In the genomic region with DNA sequence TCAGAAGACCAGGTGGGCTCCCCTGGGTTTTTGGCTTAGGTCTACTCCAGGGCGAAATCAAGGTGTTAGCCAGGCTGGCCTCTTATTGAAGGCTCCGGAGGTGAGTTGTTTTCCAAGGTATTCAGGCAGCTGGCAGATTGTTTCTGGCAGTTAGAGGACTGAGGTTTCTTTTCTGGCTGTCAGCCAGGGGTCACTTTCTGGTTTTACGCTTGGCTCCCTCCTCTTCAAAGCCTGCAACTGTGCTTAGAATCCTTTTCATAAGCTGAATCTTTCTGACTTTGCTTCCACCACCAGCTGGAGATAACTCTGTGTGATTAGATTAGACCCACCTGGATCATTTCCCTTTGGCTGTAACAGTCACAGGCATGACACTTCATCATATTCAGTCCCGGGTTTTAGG, we compare ENCODE assay signal across 10 cellular contexts. TPM values are rescaled to one million over a fixed set of nuclear protein-coding genes. Genes with fewer than 3 reads are reported as not detected.
DNase-seq lines count a peak whose midpoint lies in the region; ATAC-seq, FAIRE-seq and TF ChIP-seq lines count a peak whose summit lies in the region.
"Had no signal": no experiment of that assay in that cellular context is flagged by ENCODE, and none has a peak within 500 bp of the region (broad histone marks: within the 10 kb centered on the region; RNA-seq: fewer than 3 reads in every experiment).

No MANE protein-coding gene starts in this region.

- intact Hi-C loops in GM12878 (cut with micrococcal nuclease; ENCODE audit: unreplicated experiment) (no loop called here), sciatic nerve (cut with DNase I) (no loop called here)

- RAD21 ChIA-PET in GM12878 (lab: Charles Lee; ENCODE audit: unreplicated experiment) = no interaction called here

- no peaks in the 10 kb centered on the region for H3K36me3 Mint-ChIP-seq in glutamatergic neuron (ENCODE audit: unreplicated experiment)

- no peak overlapping the region for H3K4me3 Mint-ChIP-seq in glutamatergic neuron (ENCODE audit: unreplicated experiment)

- CTCF ChIA-PET in GM12878 (lab: Yijun Ruan, JAX) = interaction anchor here (0.6 to 1.8 kb wide), 4 partner anchors 9 to 1872 kb away, joined by 3 to 5 read pairs (median 3); no protein-coding TSS in a partner anchor

- ATAC-seq in GM21723 (IDR thresholded peaks at IDR 0.05; ENCODE audit: unreplicated experiment) (peak; percentile 45), GM12878 (peak; percentile 63), sciatic nerve (no peak), HG03097 (IDR thresholded peaks at IDR 0.05; ENCODE audit: low FRiP score, unreplicated experiment) (no peak)

- no peak overlapping the region for H3K4me3 ChIP-seq in GM12878
- H3K4me3 ChIP-seq: skin epidermis had no signal

- H3K4me1 Mint-ChIP-seq in glutamatergic neuron (ENCODE audit: low read depth, unreplicated experiment) = no peaks in the 10 kb centered on the region

- H3K4me2 ChIP-seq in GM12878 (ENCODE audit: control insufficient read depth, insufficient read depth) = no peak overlapping the region

- H3K27me3 ChIP-seq in GM12878 (replicated peaks in 1 of 2; ENCODE audit: control insufficient read depth in 2 of 2, insufficient read depth in 2 of 2, low read length in 1 of 2) = no peaks in the 10 kb centered on the region

- H3K9me3 Mint-ChIP-seq in glutamatergic neuron (ENCODE audit: unreplicated experiment) = no peaks in the 10 kb centered on the region

- no peaks in the 10 kb centered on the region for H3K9me3 ChIP-seq in GM12878 (replicated peaks; ENCODE audit: control insufficient read depth, insufficient read depth, low read length)

- H3K4me1 ChIP-seq in GM12878 (ENCODE audit: control insufficient read depth, insufficient read depth, low read length) = peaks cover 10% of the 10 kb centered on the region

- SMC1A ChIA-PET in GM12878 (lab: Charles Lee; ENCODE audit: uncharacterized antibody, unreplicated experiment) = interaction anchor here (0.7 to 1.6 kb wide), 4 partner anchors 8 to 617 kb away, joined by 3 to 7 read pairs (median 4); partner anchors contain the start of gene RFK

- no peak for TF ChIP-seq EP300 in GM12878 (IDR thresholded peaks at IDR 0.05; ENCODE audit: borderline replicate concordance in 1 of 2, control insufficient read depth in 1 of 2, low read depth in 2 of 2, low read length in 2 of 2)

- no peaks in the 10 kb centered on the region for H3K79me2 ChIP-seq in GM12878 (ENCODE audit: control insufficient read depth, insufficient read depth, low read length)

- no peak overlapping the region for H2AFZ ChIP-seq in GM12878 (ENCODE audit: control insufficient read depth, low read depth, low read length)

- POLR2A ChIA-PET in GM12878 (lab: Charles Lee) = no interaction called here

- peak; percentile 23 for FAIRE-seq in GM12878 (lab: Jason Lieb, UNC)

- H3K9ac ChIP-seq in GM12878 (ENCODE audit: control insufficient read depth, insufficient read depth, low read length) = no peak overlapping the region

- no peak overlapping the region for H3K27ac Mint-ChIP-seq in glutamatergic neuron (ENCODE audit: unreplicated experiment)

- TF ChIP-seq CTCF in GM12878 (IDR thresholded peaks at IDR 0.05 in 2 of 3, conservative IDR thresholded peaks at IDR 0.05 in 1 of 3; ENCODE audit: control insufficient read depth in 2 of 3, extremely low read depth in 1 of 3, insufficient read depth in 1 of 3, low read depth in 3 of 3, low read length in 3 of 3) (no peak), glutamatergic neuron (IDR thresholded peaks at IDR 0.05; ENCODE audit: partially characterized antibody, unreplicated experiment) (no peak)

- H3K27me3 Mint-ChIP-seq in glutamatergic neuron (ENCODE audit: unreplicated experiment) = no peaks in the 10 kb centered on the region

- TF ChIP-seq POLR2A in GM12878 (IDR thresholded peaks at IDR 0.05; ENCODE audit: low read depth, low read length) = no peak

- DNase-seq in NCI-H2029 treated with DMSO at 0.1 percent for 48 hours (lab: John Stamatoyannopoulos, UW) (peak; percentile 94), GM12878 (ENCODE audit: low read depth, low spot score) (peak; percentile 9), sciatic nerve (ENCODE audit: low spot score) (peak; percentile 73), AG08396 (ENCODE audit: low spot score) (no peak), glutamatergic neuron (no peak)
- DNase-seq in activated CD8-positive, alpha-beta memory T cell treated with anti-CD3 and anti-CD28 coated beads for 24 hours = no peak
- DNase-seq: anterior cingulate cortex had no signal

- no peaks in the 10 kb centered on the region for H3K36me3 ChIP-seq in GM12878 (ENCODE audit: control insufficient read depth in 2 of 2, insufficient read depth in 2 of 2, low read length in 1 of 2)

- WGBS in GM12878 (ENCODE audit: insufficient coverage, insufficient replicate concordance, low lambda C conversion rate, missing lambda C conversion rate) = 29% methylated on average over 4 of the region's 4 CpGs

- no peak for TF ChIP-seq RAD21 in GM12878 (IDR thresholded peaks at IDR 0.05; ENCODE audit: insufficient read depth, low read depth, low read length)

- BruUV-seq in GM12878 (replicated peaks; lab: Mats Ljungman, UMichigan) = no TSS peak

- H3K27ac ChIP-seq in GM12878 (ENCODE audit: control insufficient read depth, insufficient read depth) = no peak overlapping the region
- H3K27ac ChIP-seq: skin epidermis had no signal

- in situ Hi-C loops in GM12878 (cut with MboI) = no loop called here

- H4K20me1 ChIP-seq in GM12878 (ENCODE audit: control insufficient read depth, insufficient read depth) = no peaks in the 10 kb centered on the region

TF ChIP-seq in GM12878, 131 proteins besides CTCF, POLR2A, EP300 and RAD21:
- TF ChIP-seq WRNIP1 (IDR thresholded peaks at IDR 0.05; ENCODE audit: borderline replicate concordance, low read depth, low read length) (no peak), PAX5 (IDR thresholded peaks at IDR 0.05; ENCODE audit: borderline replicate concordance, low read depth, low read length) (0 out of 2 replicates have a peak, but pooled peaks have one; percentile 33), CEBPZ (IDR thresholded peaks at IDR 0.05; ENCODE audit: low read depth, low read length) (no peak), RUNX3 (IDR thresholded peaks at IDR 0.05; ENCODE audit: low read length) (peak; percentile 25; the same call in 1 of the 2 replicates), YBX1 (IDR thresholded peaks at IDR 0.05) (no peak), STAT3 (IDR thresholded peaks at IDR 0.05; ENCODE audit: low read depth, low read length) (no peak), HCFC1 (IDR thresholded peaks at IDR 0.05; ENCODE audit: low read length) (no peak), NR2F1 (conservative IDR thresholded peaks at IDR 0.05) (peak; percentile 67; the same call in 1 of the 2 replicates), SREBF2 (IDR thresholded peaks at IDR 0.05; ENCODE audit: low read length) (no peak)
- TF ChIP-seq, protein P1, sequence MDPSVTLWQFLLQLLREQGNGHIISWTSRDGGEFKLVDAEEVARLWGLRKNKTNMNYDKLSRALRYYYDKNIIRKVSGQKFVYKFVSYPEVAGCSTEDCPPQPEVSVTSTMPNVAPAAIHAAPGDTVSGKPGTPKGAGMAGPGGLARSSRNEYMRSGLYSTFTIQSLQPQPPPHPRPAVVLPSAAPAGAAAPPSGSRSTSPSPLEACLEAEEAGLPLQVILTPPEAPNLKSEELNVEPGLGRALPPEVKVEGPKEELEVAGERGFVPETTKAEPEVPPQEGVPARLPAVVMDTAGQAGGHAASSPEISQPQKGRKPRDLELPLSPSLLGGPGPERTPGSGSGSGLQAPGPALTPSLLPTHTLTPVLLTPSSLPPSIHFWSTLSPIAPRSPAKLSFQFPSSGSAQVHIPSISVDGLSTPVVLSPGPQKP (IDR thresholded peaks at IDR 0.05; ENCODE audit: low read depth, low read length) = no peak

RNA-seq across cellular contexts. Expression of gene RFK, which starts 24.6 kb away (rescaled TPM):
- 7.3 and 7.7 TPM in 2 replicates for total RNA-seq in GM12878 (2013; cell fraction: nucleolus; rRNA removed)
- total RNA-seq in GM12878 (2014; rRNA removed) (11.4 and 11.5 TPM in 2 replicates), GM12878 (2014; rRNA removed; fragmentation: Illumina TruSeq; extraction: Trizol) (12.1 and 12.8 TPM in 2 replicates), GM12878 (2021) (8.3 TPM in 2 replicates), sciatic nerve (16.3 TPM), glutamatergic neuron (ENCODE audit: unreplicated experiment) (12.7 TPM)
- 2.3 TPM for polyA plus RNA-seq in GM12878 (2011; ENCODE audit: low read depth)
- polyA plus RNA-seq in GM12878 (2011; rRNA removed) (18.6 and 28.7 TPM in 2 replicates), GM12878 (2014; fragmentation: Illumina TruSeq; extraction: Trizol) (13.0 and 15.2 TPM in 2 replicates), GM12878 (2014; fragmentation: Nextera tagmentation; extraction: Ambion mirVana) (1 to 10 TPM; 4.4 to 7.9 TPM), GM12878 (2014; rRNA removed) (7.0 and 7.5 TPM in 2 replicates), GM12878 (2016; fragmentation: Nextera tagmentation; extraction: Ambion mirVana) (10 to 100 TPM; 11.7 to 12.5 TPM)
- polyA plus RNA-seq in GM12878 (2011; cell fraction: cytosol; rRNA removed) = 5.6 and 6.2 TPM in 2 replicates
- 2.8 and 4.3 TPM in 2 replicates for polyA plus RNA-seq in GM12878 (2011; cell fraction: nucleus; rRNA removed)
- polyA plus RNA-seq in GM12878 (2012) = 3.8 and 4.7 TPM in 2 replicates
- 3.5 and 6.9 TPM in 2 replicates for polyA minus RNA-seq in GM12878 (2011; rRNA and poly(A)+ RNA removed)
- polyA minus RNA-seq in GM12878 (2011; cell fraction: cytosol; rRNA and poly(A)+ RNA removed) = 4.0 and 4.5 TPM in 2 replicates
- 4.8 and 10.6 TPM in 2 replicates for polyA minus RNA-seq in GM12878 (2011; cell fraction: nucleus; rRNA and poly(A)+ RNA removed)

Comparison
In these comparisons a context has a peak if more than half of its experiments do, and no peak if none do; other contexts are left out.
1. ATAC-seq: peak in GM21723 (single experiment) and GM12878 (single experiment); none in sciatic nerve (single experiment) and HG03097 (single experiment).
2. DNase-seq: peak in NCI-H2029 treated with DMSO at 0.1 percent for 48 hours (single experiment), GM12878 (single experiment) and sciatic nerve (single experiment); none in AG08396 (single experiment), activated CD8-positive, alpha-beta memory T cell treated with anti-CD3 and anti-CD28 coated beads for 24 hours (single experiment) and glutamatergic neuron (single experiment).